Comparison of ENCODE assay signal across 27 cellular contexts in genomic region chr19:31144069-31144468, GRCh38.
"Had no signal": no experiment of that assay in that cellular context is flagged by ENCODE, and none has a peak within 500 bp of the region (broad histone marks: within the 10 kb centered on the region; RNA-seq: fewer than 3 reads in every experiment).

No MANE protein-coding gene starts in this region.

- H3K4me3 ChIP-seq: adrenal gland, body of pancreas, colonic mucosa, esophagus squamous epithelium, gastroesophageal sphincter, heart right ventricle had no signal

- H3K27ac ChIP-seq: adrenal gland, body of pancreas, colonic mucosa, esophagus squamous epithelium, gastroesophageal sphincter, heart right ventricle, WERI-Rb-1 had no signal

- DNase-seq: activated B cell treated with CpG ODN at 0.5 μM for 24 hours; activated CD4-positive, alpha-beta T cell treated with anti-CD3 and anti-CD28 coated beads for 48 hours; activated CD4-positive, alpha-beta T cell treated with anti-CD3 and anti-CD28 coated beads, Interleukin-2, amount 50 U/mL, for 1 hour; activated CD4-positive, alpha-beta T cell treated with anti-CD3 and anti-CD28 coated beads, Interleukin-2, amount 50 U/mL, for 48 hours; activated CD8-positive, alpha-beta memory T cell treated with anti-CD3 and anti-CD28 coated beads for 24 hours; activated CD8-positive, alpha-beta T cell treated with anti-CD3 and anti-CD28 coated beads for 36 hours; activated effector memory CD4-positive, alpha-beta T cell treated with anti-CD3 and anti-CD28 coated beads, Interleukin-2, amount 50 U/mL, for 16 hours; activated naive CD4-positive, alpha-beta T cell treated with anti-CD3 and anti-CD28 coated beads for 36 hours; activated naive CD8-positive, alpha-beta T cell treated with anti-CD3 and anti-CD28 coated beads for 36 hours; activated naive CD8-positive, alpha-beta T cell treated with anti-CD3 and anti-CD28 coated beads, Interleukin-2, amount 50 U/mL, for 24 hours; activated T-cell treated with anti-CD3 and anti-CD28 coated beads, Interleukin-2, amount 50 U/mL, for 4 hours; amygdala; aorta; body of pancreas; caudate nucleus; colonic mucosa; effector CD8-positive, alpha-beta T cell; esophagus squamous epithelium; foreskin melanocyte; heart right ventricle; T-helper 17 cell; T1000; WERI-Rb-1 had no signal

- H3K9me3 ChIP-seq: adrenal gland, body of pancreas, colonic mucosa, esophagus squamous epithelium, gastroesophageal sphincter, heart right ventricle had no signal

- H3K36me3 ChIP-seq: adrenal gland, colonic mucosa, esophagus squamous epithelium, gastroesophageal sphincter, heart right ventricle, WERI-Rb-1 had no signal

- H3K27me3 ChIP-seq: adrenal gland, body of pancreas, colonic mucosa, esophagus squamous epithelium, gastroesophageal sphincter, heart right ventricle had no signal

- ATAC-seq: activated CD4-positive, CD25-positive, alpha-beta regulatory T cell treated with anti-CD3 and anti-CD28 coated beads, Interleukin-2, amount 50 U/mL, for 24 hours; activated CD8-positive, alpha-beta T cell treated with anti-CD3 and anti-CD28 coated beads for 36 hours; activated naive CD8-positive, alpha-beta T cell treated with anti-CD3 and anti-CD28 coated beads, Interleukin-2, amount 50 U/mL, for 24 hours; activated T-cell treated with anti-CD3 and anti-CD28 coated beads, Interleukin-2, amount 50 U/mL, for 4 hours; activated T-helper 17 cell treated with anti-CD3 and anti-CD28 coated beads, Interleukin-2, amount 50 U/mL, for 72 hours; body of pancreas; gastroesophageal sphincter; heart right ventricle; T-helper 17 cell had no signal

- H3K4me1 ChIP-seq: adrenal gland, body of pancreas, colonic mucosa, esophagus squamous epithelium, gastroesophageal sphincter, heart right ventricle had no signal
